ENCODE assay signal across 11 cellular contexts in genomic region chr16:82650804-82651203, GRCh38.
"Had no signal": no experiment of that assay in that cellular context is flagged by ENCODE, and none has a peak within 500 bp of the region (broad histone marks: within the 10 kb centered on the region; RNA-seq: fewer than 3 reads in every experiment).

No MANE protein-coding gene starts in this region.

- H3K4me2 ChIP-seq: hepatocyte, neural progenitor cell had no signal

- H3K27ac Mint-ChIP-seq: naive B cell, neural progenitor cell had no signal

- H3K9ac ChIP-seq: neural progenitor cell had no signal

- H3K9me3 Mint-ChIP-seq: neural progenitor cell had no signal

- H3K27ac ChIP-seq: cardiac muscle cell, hepatocyte, neural progenitor cell, thyroid gland had no signal

- H3K27me3 ChIP-seq: cardiac muscle cell, hepatocyte, neural progenitor cell, thyroid gland had no signal

- H3K36me3 ChIP-seq: cardiac muscle cell, neural progenitor cell, thyroid gland had no signal

- H3K36me3 Mint-ChIP-seq: naive B cell, neural progenitor cell had no signal

- H3K4me1 ChIP-seq: neural progenitor cell had no signal

- H3K9me3 ChIP-seq: psoas muscle, thyroid gland had no signal

- H3K4me3 Mint-ChIP-seq: naive B cell, neural progenitor cell had no signal

- ATAC-seq: esophagus mucosa, left lobe of liver, psoas muscle, sciatic nerve had no signal

- DNase-seq: activated CD4-positive, alpha-beta T cell treated with anti-CD3 and anti-CD28 coated beads, Interleukin-2, amount 50 U/mL, for 48 hours; activated naive CD4-positive, alpha-beta T cell; naive B cell; psoas muscle; thyroid gland had no signal

- H3K79me2 ChIP-seq: hepatocyte had no signal

- H3K4me3 ChIP-seq: cardiac muscle cell, hepatocyte, neural progenitor cell, psoas muscle, thyroid gland had no signal

- H2AFZ ChIP-seq: hepatocyte, neural progenitor cell had no signal
